8 cellular contexts compared by ENCODE assay signal in genomic region chr12:69360348-69360672, GRCh38. TPM values are rescaled to one million over a fixed set of nuclear protein-coding genes. Genes with fewer than 3 reads are reported as not detected.
DNase-seq lines count a peak whose midpoint lies in the region; ATAC-seq, FAIRE-seq and TF ChIP-seq lines count a peak whose summit lies in the region.

No MANE protein-coding gene starts in this region.

- no peak overlapping the region for H2BK5ac ChIP-seq in neuronal stem cell (ENCODE audit: low read length)

- H4K8ac ChIP-seq in neuronal stem cell (ENCODE audit: low read depth, low read length) = no peak overlapping the region

- no peak overlapping the region for H2BK15ac ChIP-seq in neuronal stem cell (ENCODE audit: low read length)

- no peak overlapping the region for H3K4ac ChIP-seq in neuronal stem cell (ENCODE audit: low read length)

- H3K4me1 Mint-ChIP-seq in CD4-positive, alpha-beta memory T cell = peaks cover 24 to 29% (median 27%) of the 10 kb centered on the region in 4 donors

- no peak overlapping the region for H3K18ac ChIP-seq in neuronal stem cell (ENCODE audit: low read length)

- H3K27me3 Mint-ChIP-seq in CD4-positive, alpha-beta memory T cell = no peaks in the 10 kb centered on the region

- H3K4me1 ChIP-seq in CD4-positive, alpha-beta memory T cell (ENCODE audit: insufficient read depth, low read length) = peaks cover 11% of the 10 kb centered on the region
- H3K4me1 ChIP-seq in PC-3 (ENCODE audit: insufficient read depth, low read length) (peaks cover 20% of the 10 kb centered on the region), endothelial cell of umbilical vein (ENCODE audit: control insufficient read depth, extremely low read depth, insufficient read depth, low read length) (peaks cover 7% of the 10 kb centered on the region), neuronal stem cell (ENCODE audit: control insufficient read depth in 2 of 2, insufficient read depth in 1 of 2, low read depth in 1 of 2, low read length in 2 of 2) (peaks cover 1 to 5% of the 10 kb centered on the region in 2 donors)

- TF ChIP-seq CTCF in PC-3 (conservative IDR thresholded peaks at IDR 0.05; ENCODE audit: low read depth, low read length) (no peak), endothelial cell of umbilical vein (IDR thresholded peaks at IDR 0.05; ENCODE audit: extremely low read depth in 1 of 2, insufficient read depth in 1 of 2, low read depth in 1 of 2, low read length in 2 of 2) (no peak)

- POLR2A ChIA-PET in CD4-positive, alpha-beta memory T cell (lab: Charles Lee; ENCODE audit: partially characterized antibody) = interaction anchor here (0.8 to 6.0 kb wide), 2 partner anchors 29 to 379 kb away, joined by 3 to 73 read pairs; no protein-coding TSS in a partner anchor
- POLR2A ChIA-PET in PC-3 (lab: Charles Lee; ENCODE audit: unreplicated experiment) = no interaction called here
- POLR2A ChIA-PET in endothelial cell of umbilical vein (lab: Charles Lee) = no interaction called here

- no peak overlapping the region for H2BK120ac ChIP-seq in neuronal stem cell (ENCODE audit: low read depth, low read length)

- peak overlapping the region; percentile 67 to 74 for H3K4me3 ChIP-seq in CD4-positive, alpha-beta memory T cell (ENCODE audit: low read length in 2 of 2)
- H3K4me3 ChIP-seq in PC-3 (ENCODE audit: low read length) (peak overlapping the region; percentile 73), endothelial cell of umbilical vein (replicated peaks in 1 of 3; ENCODE audit: insufficient read depth in 1 of 3, low read depth in 1 of 3, low read length in 3 of 3) (peak overlapping the region; percentile 6 to 89 (median 65)), neuronal stem cell (ENCODE audit: low read length in 2 of 2) (peak overlapping the region; percentile 84 to 94)

- H3K9me3 Mint-ChIP-seq in CD4-positive, alpha-beta memory T cell = peaks cover 0 to 6% (median 0%) of the 10 kb centered on the region in 8 donors

- no CpG with 5 or more reads among the region's 10 CpGs for WGBS in neuronal stem cell (ENCODE audit: extremely low coverage in 2 of 2, insufficient read length in 2 of 2, insufficient replicate concordance in 1 of 2), 2 donors

- peak overlapping the region; percentile 82 to 96 (median 94) for H3K27ac Mint-ChIP-seq in CD4-positive, alpha-beta memory T cell

- BruUV-seq in PC-3 (replicated peaks; lab: Mats Ljungman, UMichigan) (TSS peak; percentile 78), endothelial cell of umbilical vein (replicated peaks; lab: Mats Ljungman, UMichigan) (TSS peak; percentile 65)

- no peaks in the 10 kb centered on the region for H3K9me3 ChIP-seq in CD4-positive, alpha-beta memory T cell (ENCODE audit: control insufficient read depth in 1 of 2, low read length in 2 of 2)
- no peaks in the 10 kb centered on the region for H3K9me3 ChIP-seq in PC-3 (ENCODE audit: low read length)
- H3K9me3 ChIP-seq in endothelial cell of umbilical vein (replicated peaks; ENCODE audit: control insufficient read depth, insufficient read depth, low read length) = no peaks in the 10 kb centered on the region
- H3K9me3 ChIP-seq in neuronal stem cell (replicated peaks in 1 of 2; ENCODE audit: control insufficient read depth in 2 of 2, insufficient read depth in 1 of 2, low read depth in 1 of 2, low read length in 2 of 2) = peaks cover 0 to 4% of the 10 kb centered on the region in 2 donors

- no peak for DNase-seq in CD4-positive, alpha-beta memory T cell
- DNase-seq in PC-3 (no peak), endothelial cell of umbilical vein (ENCODE audit: low read depth, low spot score) (no peak), neuronal stem cell (ENCODE audit: low spot score) (no peak), NCI-H1092 (lab: John Stamatoyannopoulos, UW) (no peak)
- no peak for DNase-seq in activated CD4-positive, alpha-beta T cell treated with anti-CD3 and anti-CD28 coated beads, Interleukin-2, amount 50 U/mL, for 1 hour

- peak overlapping the region; percentile 87 for H3K4me2 ChIP-seq in PC-3 (ENCODE audit: low read length)
- peak overlapping the region; percentile 50 for H3K4me2 ChIP-seq in endothelial cell of umbilical vein (ENCODE audit: insufficient read depth, low read length)
- H3K4me2 ChIP-seq in neuronal stem cell (ENCODE audit: insufficient read depth, low read length, poor library complexity, severe bottlenecking) = peak overlapping the region; percentile 69

- H3K36me3 ChIP-seq in CD4-positive, alpha-beta memory T cell (ENCODE audit: insufficient read depth, low read length) = no peaks in the 10 kb centered on the region
- H3K36me3 ChIP-seq in PC-3 (ENCODE audit: low read depth, low read length) = 0 out of 2 replicates have a peak, but pooled peaks cover 8% of the 10 kb centered on the region
- no peaks in the 10 kb centered on the region for H3K36me3 ChIP-seq in endothelial cell of umbilical vein (ENCODE audit: control insufficient read depth in 2 of 2, extremely low read depth in 1 of 2, insufficient read depth in 2 of 2, low read length in 2 of 2)
- peaks cover 0 to 34% of the 10 kb centered on the region in 2 donors for H3K36me3 ChIP-seq in neuronal stem cell (replicated peaks in 1 of 2; ENCODE audit: control insufficient read depth in 2 of 2, insufficient read depth in 2 of 2, low read length in 2 of 2)

- TF ChIP-seq POLR2A in endothelial cell of umbilical vein (IDR thresholded peaks at IDR 0.05; ENCODE audit: low read depth, low read length) = no peak

- peak overlapping the region; percentile 67 for H2AFZ ChIP-seq in PC-3 (ENCODE audit: low read length)
- H2AFZ ChIP-seq in endothelial cell of umbilical vein (ENCODE audit: low read depth, low read length) = peak overlapping the region; percentile 68
- H2AFZ ChIP-seq in neuronal stem cell (ENCODE audit: low read length) = peak overlapping the region; percentile 89

- dilution Hi-C loops in endothelial cell of umbilical vein (cut with MboI; ENCODE audit: extremely low pct_ligation_motif_present, low sequenced_read_pairs) = no loop called here

- H2AK5ac ChIP-seq in neuronal stem cell (ENCODE audit: low read depth, low read length) = no peak overlapping the region

- no peak overlapping the region for H3K14ac ChIP-seq in neuronal stem cell (ENCODE audit: low read length)

- H3K9me2 ChIP-seq in PC-3 (replicated peaks; ENCODE audit: low read length) = no peaks in the 10 kb centered on the region

- H4K20me1 ChIP-seq in PC-3 (ENCODE audit: low read length) = no peaks in the 10 kb centered on the region
- H4K20me1 ChIP-seq in endothelial cell of umbilical vein (replicated peaks; ENCODE audit: control insufficient read depth, extremely low read depth, insufficient read depth, low read length) = no peaks in the 10 kb centered on the region

- peaks cover 25% of the 10 kb centered on the region for H3K79me2 ChIP-seq in PC-3 (ENCODE audit: low read length)
- H3K79me2 ChIP-seq in endothelial cell of umbilical vein (ENCODE audit: control insufficient read depth, insufficient read depth, low read length) = peaks cover 8% of the 10 kb centered on the region

- no peaks in the 10 kb centered on the region for H3K9me1 ChIP-seq in endothelial cell of umbilical vein (replicated peaks; ENCODE audit: control insufficient read depth, extremely low read depth, insufficient read depth, low read length)

- peak overlapping the region; percentile 83 to 97 (median 93) for H3K4me3 Mint-ChIP-seq in CD4-positive, alpha-beta memory T cell

- ATAC-seq in PC-3 = no peak
- ATAC-seq in GM21360 (IDR thresholded peaks at IDR 0.05; ENCODE audit: unreplicated experiment) = no peak
- ATAC-seq in HG03342 (IDR thresholded peaks at IDR 0.05; ENCODE audit: unreplicated experiment) = no peak

- H3K36me3 Mint-ChIP-seq in CD4-positive, alpha-beta memory T cell = peaks cover 0 to 17% of the 10 kb centered on the region in 2 donors

- intact Hi-C loops in CD4-positive, alpha-beta memory T cell (cut with micrococcal nuclease) = loop anchor here (1.0 kb wide), 1 partner anchor 379 kb away; no protein-coding TSS in a partner anchor
- intact Hi-C loops in PC-3 (cut with micrococcal nuclease) = no loop called here
- intact Hi-C loops in endothelial cell of umbilical vein (cut with micrococcal nuclease) = loop anchor here (1.0 kb wide), 1 partner anchor 23 kb away; no protein-coding TSS in a partner anchor

- H3K23ac ChIP-seq in neuronal stem cell (ENCODE audit: low read depth, low read length, poor library complexity) = no peak overlapping the region

- H2BK12ac ChIP-seq in neuronal stem cell (ENCODE audit: low read length) = no peak overlapping the region

- no peaks in the 10 kb centered on the region for H3K27me3 ChIP-seq in CD4-positive, alpha-beta memory T cell (ENCODE audit: insufficient read depth, low read length)
- H3K27me3 ChIP-seq in PC-3 (ENCODE audit: low read length) = no peaks in the 10 kb centered on the region
- no peaks in the 10 kb centered on the region for H3K27me3 ChIP-seq in endothelial cell of umbilical vein (ENCODE audit: control insufficient read depth in 2 of 2, insufficient read depth in 2 of 2, low read length in 2 of 2)
- H3K27me3 ChIP-seq in neuronal stem cell (ENCODE audit: control insufficient read depth in 3 of 3, insufficient read depth in 3 of 3, low read depth in 1 of 3, low read length in 3 of 3) = no peaks in the 10 kb centered on the region

- CTCF ChIA-PET in CD4-positive, alpha-beta memory T cell (lab: Charles Lee; ENCODE audit: partially characterized antibody) = no interaction called here
- CTCF ChIA-PET in PC-3 (lab: Charles Lee) (no interaction called here), endothelial cell of umbilical vein (lab: Charles Lee) (interaction anchor here (1.2 kb wide), 1 partner anchor 225 kb away, joined by 5 read pairs; the partner anchor contains the start of gene CCT2)

- no peak for FAIRE-seq in endothelial cell of umbilical vein (lab: Jason Lieb, UNC)

- H3K9ac ChIP-seq in PC-3 (ENCODE audit: low read length) (peak overlapping the region; percentile 94), endothelial cell of umbilical vein (replicated peaks; ENCODE audit: extremely low read depth, insufficient read depth, low read length) (peak overlapping the region; percentile 87), neuronal stem cell (ENCODE audit: low read depth, low read length, poor library complexity) (no peak overlapping the region)

- no peaks in the 10 kb centered on the region for H3F3A ChIP-seq in PC-3 (ENCODE audit: low read length, unreplicated experiment)

- H4K91ac ChIP-seq in neuronal stem cell (ENCODE audit: low read depth, low read length, poor library complexity) = no peak overlapping the region

- H3K27ac ChIP-seq in CD4-positive, alpha-beta memory T cell (ENCODE audit: low read depth, low read length) = peak overlapping the region; percentile 86
- H3K27ac ChIP-seq in PC-3 (ENCODE audit: low read length) (peak overlapping the region; percentile 93), endothelial cell of umbilical vein (ENCODE audit: insufficient read depth, low read depth, low read length) (peak overlapping the region; percentile 69), neuronal stem cell (replicated peaks; ENCODE audit: low read length) (peak overlapping the region; percentile 99)

- peaks cover 1% of the 10 kb centered on the region for H3K79me1 ChIP-seq in neuronal stem cell (ENCODE audit: low read depth, low read length)

RNA-seq across cellular contexts. Expression of gene YEATS4, which starts 0.8 kb away (rescaled TPM):
- total RNA-seq in CD4-positive, alpha-beta memory T cell = 10 to 100 TPM; 18.2 to 19.6 TPM
- polyA plus RNA-seq in CD4-positive, alpha-beta memory T cell = 10 to 100 TPM; 44.9 to 57.5 TPM
- total RNA-seq in PC-3 (2014; rRNA removed) = 36.1 and 41.3 TPM in 2 replicates
- total RNA-seq in endothelial cell of umbilical vein = 16.5 and 16.7 TPM in 2 replicates
- 9.3 and 13.6 TPM in 2 replicates for polyA plus RNA-seq in endothelial cell of umbilical vein
- 12.2 TPM in 2 replicates for polyA plus RNA-seq in endothelial cell of umbilical vein (2011; cell fraction: cytosol; rRNA removed)
- polyA plus RNA-seq in endothelial cell of umbilical vein (2011; cell fraction: nucleus; rRNA removed) = 6.5 and 9.5 TPM in 2 replicates
- 12.4 and 19.3 TPM in 2 replicates for polyA plus RNA-seq in endothelial cell of umbilical vein (2012)
- 3.5 and 3.7 TPM in 2 replicates for polyA minus RNA-seq in endothelial cell of umbilical vein
- polyA minus RNA-seq in endothelial cell of umbilical vein (2011; cell fraction: cytosol; rRNA and poly(A)+ RNA removed) = 26.0 TPM
- 4.0 and 11.9 TPM in 2 replicates for polyA minus RNA-seq in endothelial cell of umbilical vein (2011; cell fraction: nucleus; rRNA and poly(A)+ RNA removed)
- polyA plus RNA-seq in neuronal stem cell (2013, experiment 1 of 2) = 34.2 TPM
- polyA plus RNA-seq in neuronal stem cell (2013, experiment 2 of 2) = 34.2 TPM

RNA-seq across cellular contexts. Expression of gene LYZ, which starts 12.1 kb away (rescaled TPM):
- total RNA-seq in CD4-positive, alpha-beta memory T cell = 10 to 100 TPM; 40.5 to 42.3 TPM
- polyA plus RNA-seq in CD4-positive, alpha-beta memory T cell = 1 to 10 TPM; 5.3 to 7.7 TPM
- total RNA-seq in PC-3 (2014; rRNA removed) = not detected in 2 replicates
- total RNA-seq in endothelial cell of umbilical vein = not detected in 2 replicates
- polyA plus RNA-seq in endothelial cell of umbilical vein = not detected in 2 replicates
- polyA plus RNA-seq in endothelial cell of umbilical vein (2011; cell fraction: cytosol; rRNA removed) = 0.04 TPM in 1 of 2 replicates, not detected in the other
- polyA plus RNA-seq in endothelial cell of umbilical vein (2011; cell fraction: nucleus; rRNA removed) = not detected in 2 replicates
- polyA plus RNA-seq in endothelial cell of umbilical vein (2012) = 0.23 and 0.39 TPM in 2 replicates
- 0.83 TPM in 1 of 2 replicates, not detected in the other for polyA minus RNA-seq in endothelial cell of umbilical vein
- not detected for polyA minus RNA-seq in endothelial cell of umbilical vein (2011; cell fraction: cytosol; rRNA and poly(A)+ RNA removed)
- polyA minus RNA-seq in endothelial cell of umbilical vein (2011; cell fraction: nucleus; rRNA and poly(A)+ RNA removed) = not detected in 2 replicates
- 0.06 TPM for polyA plus RNA-seq in neuronal stem cell (2013, experiment 1 of 2)
- 0.04 TPM for polyA plus RNA-seq in neuronal stem cell (2013, experiment 2 of 2)

Comparison
In these comparisons a context has a peak if more than half of its experiments do, and no peak if none do; other contexts are left out.
1. RNA of gene LYZ, which starts 12.1 kb away (total RNA-seq): 40.5 to 42.3 TPM in CD4-positive, alpha-beta memory T cell; not detected in PC-3 and not detected in endothelial cell of umbilical vein; every median in the first group is over 10 times any median in the second.
2. Peak in every context shown above with its lines, with median percentiles within 50 percentile points of each other: H3K27ac ChIP-seq, H3K4me3 ChIP-seq, H2AFZ ChIP-seq and H3K4me2 ChIP-seq.